Comparison of ENCODE assay signal across 25 cellular contexts in genomic region chr9:83258521-83258920, GRCh38.
DNase-seq lines count a peak whose midpoint lies in the region; ATAC-seq and TF ChIP-seq lines count a peak whose summit lies in the region.
"Had no signal": no experiment of that assay in that cellular context is flagged by ENCODE, and none has a peak within 500 bp of the region (broad histone marks: within the 10 kb centered on the region; RNA-seq: fewer than 3 reads in every experiment).

No MANE protein-coding gene starts in this region.

- DNase-seq in left ventricle myocardium inferior (no peak), left cardiac atrium (no peak), right cardiac atrium (no peak), right atrium auricular region (ENCODE audit: low spot score) (no peak), glutamatergic neuron (no peak), gastrocnemius medialis (peak in 1 of 2 donors; percentile 23), GM03348 (ENCODE audit: low spot score) (no peak)
- DNase-seq in activated naive CD8-positive, alpha-beta T cell treated with anti-CD3 and anti-CD28 coated beads for 36 hours: no peak
- DNase-seq: 8988T; ACHN; BE2C; C1 segment of cervical spinal cord; CD4-positive, alpha-beta memory T cell; CD4-positive, CD25-positive, alpha-beta regulatory T cell; CD8-positive, alpha-beta memory T cell; COR-L47; DMS 273 treated with DMSO at 0.1 percent for 48 hours; DMS153; DMS53; DMS79; DND-41; EL; GDM1 had no signal

- TF ChIP-seq CTCF in left ventricle myocardium inferior (IDR thresholded peaks at IDR 0.05; ENCODE audit: borderline replicate concordance) (no peak), right atrium auricular region (IDR thresholded peaks at IDR 0.05) (no peak), glutamatergic neuron (IDR thresholded peaks at IDR 0.05; ENCODE audit: partially characterized antibody, unreplicated experiment) (no peak), gastrocnemius medialis (IDR thresholded peaks at IDR 0.05 in 4 of 5, conservative IDR thresholded peaks at IDR 0.05 in 1 of 5) (no peak)

- ATAC-seq in left cardiac atrium (no peak), right cardiac atrium (no peak), gastrocnemius medialis (peak; percentile 96 to 97)

- peak overlapping the region; percentile 7 for H3K27ac Mint-ChIP-seq in glutamatergic neuron (ENCODE audit: unreplicated experiment)
- no peak overlapping the region for H3K27ac Mint-ChIP-seq in activated naive CD8-positive, alpha-beta T cell treated with anti-CD3 and anti-CD28 coated beads for 36 hours
- H3K27ac Mint-ChIP-seq: CD14-positive monocyte; CD4-positive, alpha-beta memory T cell; CD4-positive, CD25-positive, alpha-beta regulatory T cell; CD8-positive, alpha-beta memory T cell had no signal

- H3K27me3 Mint-ChIP-seq in glutamatergic neuron (ENCODE audit: unreplicated experiment): peaks cover 1% of the 10 kb centered on the region
- H3K27me3 Mint-ChIP-seq in activated naive CD8-positive, alpha-beta T cell treated with anti-CD3 and anti-CD28 coated beads for 36 hours: no peaks in the 10 kb centered on the region
- H3K27me3 Mint-ChIP-seq: CD4-positive, alpha-beta memory T cell; CD4-positive, CD25-positive, alpha-beta regulatory T cell; CD8-positive, alpha-beta memory T cell had no signal

- H3K27ac ChIP-seq in left ventricle myocardium inferior (replicated peaks) (peak overlapping the region; percentile 41), right cardiac atrium (ENCODE audit: low read length) (peak overlapping the region; percentile 48), right atrium auricular region (no peak overlapping the region), gastrocnemius medialis (peak overlapping the region; percentile 65 to 83 (median 74))
- H3K27ac ChIP-seq: BLaER1 had no signal

- H3K4me1 ChIP-seq in left ventricle myocardium inferior (peaks cover 50% of the 10 kb centered on the region), right cardiac atrium (ENCODE audit: control insufficient read depth, insufficient read depth, low read length) (peaks cover 5% of the 10 kb centered on the region), right atrium auricular region (peaks cover 0 to 15% of the 10 kb centered on the region in 2 donors), gastrocnemius medialis (peaks cover 11 to 33% of the 10 kb centered on the region in 2 donors)
- H3K4me1 ChIP-seq: BLaER1 had no signal

- peaks cover 14% of the 10 kb centered on the region for H3K9me3 ChIP-seq in left ventricle myocardium inferior (replicated peaks)
- H3K9me3 ChIP-seq in right cardiac atrium (ENCODE audit: control insufficient read depth, low read length): no peaks in the 10 kb centered on the region
- no peaks in the 10 kb centered on the region for H3K9me3 ChIP-seq in right atrium auricular region
- no peaks in the 10 kb centered on the region for H3K9me3 ChIP-seq in gastrocnemius medialis
- H3K9me3 ChIP-seq: BLaER1 had no signal

- in situ Hi-C loops in gastrocnemius medialis (cut with MboI; ENCODE audit: low sequenced_read_pairs in 4 of 4): no loop called here

- TF ChIP-seq POLR2A in gastrocnemius medialis (IDR thresholded peaks at IDR 0.05): no peak

- H3K36me3 ChIP-seq in left ventricle myocardium inferior: peaks cover 6% of the 10 kb centered on the region
- H3K36me3 ChIP-seq in right atrium auricular region: no peaks in the 10 kb centered on the region
- H3K36me3 ChIP-seq in gastrocnemius medialis: peaks cover 0 to 7% of the 10 kb centered on the region in 2 donors
- H3K36me3 ChIP-seq: BLaER1 had no signal

- intact Hi-C loops in left ventricle myocardium inferior (cut with micrococcal nuclease): no loop called here
- intact Hi-C loops in left cardiac atrium (cut with DNase I): no loop called here
- intact Hi-C loops in right cardiac atrium (cut with DNase I): no loop called here
- intact Hi-C loops in gastrocnemius medialis (cut with DNase I; ENCODE audit: low total_unique reads): no loop called here

- H3K4me3 ChIP-seq in left ventricle myocardium inferior (no peak overlapping the region), right cardiac atrium (ENCODE audit: low read length) (no peak overlapping the region), right atrium auricular region (no peak overlapping the region), gastrocnemius medialis (no peak overlapping the region)
- H3K4me3 ChIP-seq: BLaER1 had no signal

- H3K9me3 Mint-ChIP-seq in glutamatergic neuron (ENCODE audit: unreplicated experiment): peaks cover 1% of the 10 kb centered on the region
- H3K9me3 Mint-ChIP-seq in activated naive CD8-positive, alpha-beta T cell treated with anti-CD3 and anti-CD28 coated beads for 36 hours: peaks cover 6% of the 10 kb centered on the region

- no peaks in the 10 kb centered on the region for H3K4me1 Mint-ChIP-seq in glutamatergic neuron (ENCODE audit: low read depth, unreplicated experiment)
- H3K4me1 Mint-ChIP-seq in activated naive CD8-positive, alpha-beta T cell treated with anti-CD3 and anti-CD28 coated beads for 36 hours: no peaks in the 10 kb centered on the region
- H3K4me1 Mint-ChIP-seq: CD14-positive monocyte; CD4-positive, alpha-beta memory T cell; CD4-positive, CD25-positive, alpha-beta regulatory T cell; CD8-positive, alpha-beta memory T cell had no signal

- H3K36me3 Mint-ChIP-seq in glutamatergic neuron (ENCODE audit: unreplicated experiment): peaks cover 10% of the 10 kb centered on the region
- no peaks in the 10 kb centered on the region for H3K36me3 Mint-ChIP-seq in activated naive CD8-positive, alpha-beta T cell treated with anti-CD3 and anti-CD28 coated beads for 36 hours
- H3K36me3 Mint-ChIP-seq: CD4-positive, CD25-positive, alpha-beta regulatory T cell had no signal

- no peak overlapping the region for H3K4me3 Mint-ChIP-seq in glutamatergic neuron (ENCODE audit: unreplicated experiment)
- no peak overlapping the region for H3K4me3 Mint-ChIP-seq in activated naive CD8-positive, alpha-beta T cell treated with anti-CD3 and anti-CD28 coated beads for 36 hours
- H3K4me3 Mint-ChIP-seq: CD14-positive monocyte; CD4-positive, alpha-beta memory T cell; CD4-positive, CD25-positive, alpha-beta regulatory T cell; CD8-positive, alpha-beta memory T cell had no signal

- 66% methylated on average over 2 of the region's 2 CpGs for WGBS in right cardiac atrium

- H3K27me3 ChIP-seq in left ventricle myocardium inferior (ENCODE audit: low read depth) (no peaks in the 10 kb centered on the region), right cardiac atrium (ENCODE audit: control insufficient read depth, insufficient read depth) (no peaks in the 10 kb centered on the region), right atrium auricular region (no peaks in the 10 kb centered on the region), gastrocnemius medialis (no peaks in the 10 kb centered on the region)
- H3K27me3 ChIP-seq: BE2C, BLaER1 had no signal

Comparison
In these comparisons a context has a peak if more than half of its experiments do, and no peak if none do; other contexts are left out.
1. H3K27ac ChIP-seq: peak in left ventricle myocardium inferior (single experiment), right cardiac atrium (single experiment) and gastrocnemius medialis (4 of 4); none in right atrium auricular region (0 of 2).
2. ATAC-seq: peak in gastrocnemius medialis (2 of 2); none in left cardiac atrium (0 of 2) and right cardiac atrium (0 of 2).